Comparison of ENCODE assay signal across 1 cellular context in the genomic region with DNA sequence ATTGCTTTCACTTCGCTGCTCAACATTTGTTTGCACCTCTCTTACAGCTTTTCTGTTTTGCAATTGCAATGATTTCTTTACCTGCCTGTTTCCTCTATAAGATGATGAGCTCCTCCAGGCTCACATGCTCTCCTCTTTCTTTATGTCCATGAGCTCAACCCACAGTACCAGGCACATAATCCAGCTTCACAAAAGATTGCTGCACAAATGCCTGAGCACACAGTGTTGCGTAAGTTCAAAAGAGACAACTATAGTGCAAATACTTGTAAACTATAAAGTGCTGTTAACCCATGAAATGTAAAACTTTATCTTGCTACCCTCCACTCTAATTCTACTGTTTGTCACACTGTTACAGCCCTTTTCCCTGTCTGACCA.
A peak's percentile ranks its signal among the peaks of the same experiment; 100 is the strongest.
TF ChIP-seq lines count a peak whose summit lies in the region.

No MANE protein-coding gene starts in this region.

TF ChIP-seq in HepG2, 621 proteins besides CTCF, POLR2A, EP300 and RAD21 (continued from another document and continues in another):
- TF ChIP-seq, protein P1, sequence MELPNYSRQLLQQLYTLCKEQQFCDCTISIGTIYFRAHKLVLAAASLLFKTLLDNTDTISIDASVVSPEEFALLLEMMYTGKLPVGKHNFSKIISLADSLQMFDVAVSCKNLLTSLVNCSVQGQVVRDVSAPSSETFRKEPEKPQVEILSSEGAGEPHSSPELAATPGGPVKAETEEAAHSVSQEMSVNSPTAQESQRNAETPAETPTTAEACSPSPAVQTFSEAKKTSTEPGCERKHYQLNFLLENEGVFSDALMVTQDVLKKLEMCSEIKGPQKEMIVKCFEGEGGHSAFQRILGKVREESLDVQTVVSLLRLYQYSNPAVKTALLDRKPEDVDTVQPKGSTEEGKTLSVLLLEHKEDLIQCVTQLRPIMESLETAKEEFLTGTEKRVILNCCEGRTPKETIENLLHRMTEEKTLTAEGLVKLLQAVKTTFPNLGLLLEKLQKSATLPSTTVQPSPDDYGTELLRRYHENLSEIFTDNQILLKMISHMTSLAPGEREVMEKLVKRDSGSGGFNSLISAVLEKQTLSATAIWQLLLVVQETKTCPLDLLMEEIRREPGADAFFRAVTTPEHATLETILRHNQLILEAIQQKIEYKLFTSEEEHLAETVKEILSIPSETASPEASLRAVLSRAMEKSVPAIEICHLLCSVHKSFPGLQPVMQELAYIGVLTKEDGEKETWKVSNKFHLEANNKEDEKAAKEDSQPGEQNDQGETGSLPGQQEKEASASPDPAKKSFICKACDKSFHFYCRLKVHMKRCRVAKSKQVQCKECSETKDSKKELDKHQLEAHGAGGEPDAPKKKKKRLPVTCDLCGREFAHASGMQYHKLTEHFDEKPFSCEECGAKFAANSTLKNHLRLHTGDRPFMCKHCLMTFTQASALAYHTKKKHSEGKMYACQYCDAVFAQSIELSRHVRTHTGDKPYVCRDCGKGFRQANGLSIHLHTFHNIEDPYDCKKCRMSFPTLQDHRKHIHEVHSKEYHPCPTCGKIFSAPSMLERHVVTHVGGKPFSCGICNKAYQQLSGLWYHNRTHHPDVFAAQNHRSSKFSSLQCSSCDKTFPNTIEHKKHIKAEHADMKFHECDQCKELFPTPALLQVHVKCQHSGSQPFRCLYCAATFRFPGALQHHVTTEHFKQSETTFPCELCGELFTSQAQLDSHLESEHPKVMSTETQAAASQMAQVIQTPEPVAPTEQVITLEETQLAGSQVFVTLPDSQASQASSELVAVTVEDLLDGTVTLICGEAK (IDR thresholded peaks at IDR 0.05), result no peak
- TF ChIP-seq, protein P1 (CRISPR knock-in tag; IDR thresholded peaks at IDR 0.05), result no peak
- no peak for TF ChIP-seq ZNF280B (CRISPR knock-in tag; IDR thresholded peaks at IDR 0.05; ENCODE audit: borderline replicate concordance)
- TF ChIP-seq KDM6A (CRISPR knock-in tag; IDR thresholded peaks at IDR 0.05; ENCODE audit: low read depth), result no peak
- TF ChIP-seq IKZF4 (CRISPR knock-in tag; IDR thresholded peaks at IDR 0.05; ENCODE audit: borderline replicate concordance, low read depth, not compliant biosample characterization), result no peak
- no peak for TF ChIP-seq ZNF274 (CRISPR knock-in tag; IDR thresholded peaks at IDR 0.05)
- TF ChIP-seq, protein P2, sequence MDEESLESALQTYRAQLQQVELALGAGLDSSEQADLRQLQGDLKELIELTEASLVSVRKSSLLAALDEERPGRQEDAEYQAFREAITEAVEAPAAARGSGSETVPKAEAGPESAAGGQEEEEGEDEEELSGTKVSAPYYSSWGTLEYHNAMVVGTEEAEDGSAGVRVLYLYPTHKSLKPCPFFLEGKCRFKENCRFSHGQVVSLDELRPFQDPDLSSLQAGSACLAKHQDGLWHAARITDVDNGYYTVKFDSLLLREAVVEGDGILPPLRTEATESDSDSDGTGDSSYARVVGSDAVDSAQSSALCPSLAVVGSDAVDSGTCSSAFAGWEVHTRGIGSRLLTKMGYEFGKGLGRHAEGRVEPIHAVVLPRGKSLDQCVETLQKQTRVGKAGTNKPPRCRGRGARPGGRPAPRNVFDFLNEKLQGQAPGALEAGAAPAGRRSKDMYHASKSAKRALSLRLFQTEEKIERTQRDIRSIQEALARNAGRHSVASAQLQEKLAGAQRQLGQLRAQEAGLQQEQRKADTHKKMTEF (CRISPR knock-in tag; IDR thresholded peaks at IDR 0.05), result peak; percentile 29; the same call in 1 of the 2 replicates
- no peak for TF ChIP-seq JDP2 (CRISPR knock-in tag; IDR thresholded peaks at IDR 0.05; ENCODE audit: borderline replicate concordance)
- no peak for TF ChIP-seq TBX3 (IDR thresholded peaks at IDR 0.05; ENCODE audit: borderline replicate concordance)
- no peak for TF ChIP-seq JUNB (CRISPR knock-in tag; IDR thresholded peaks at IDR 0.05; ENCODE audit: borderline replicate concordance)
- no peak for TF ChIP-seq KLF6 (CRISPR knock-in tag; IDR thresholded peaks at IDR 0.05)
- TF ChIP-seq KDM5A (IDR thresholded peaks at IDR 0.05; ENCODE audit: borderline replicate concordance, low read length), result no peak
- no peak for TF ChIP-seq DPF2 (CRISPR knock-in tag; IDR thresholded peaks at IDR 0.05; ENCODE audit: borderline replicate concordance, low read depth)
- TF ChIP-seq NKX3-1 (CRISPR knock-in tag; IDR thresholded peaks at IDR 0.05), result no peak
- no peak for TF ChIP-seq ZBTB44 (CRISPR knock-in tag; IDR thresholded peaks at IDR 0.05)
- TF ChIP-seq CEBPB (IDR thresholded peaks at IDR 0.05; ENCODE audit: borderline replicate concordance, low read depth, low read length), result peak; percentile 95
- no peak; the same call in 1 of the 2 replicates for TF ChIP-seq HDAC1 (CRISPR knock-in tag; IDR thresholded peaks at IDR 0.05)
- TF ChIP-seq, protein P3, sequence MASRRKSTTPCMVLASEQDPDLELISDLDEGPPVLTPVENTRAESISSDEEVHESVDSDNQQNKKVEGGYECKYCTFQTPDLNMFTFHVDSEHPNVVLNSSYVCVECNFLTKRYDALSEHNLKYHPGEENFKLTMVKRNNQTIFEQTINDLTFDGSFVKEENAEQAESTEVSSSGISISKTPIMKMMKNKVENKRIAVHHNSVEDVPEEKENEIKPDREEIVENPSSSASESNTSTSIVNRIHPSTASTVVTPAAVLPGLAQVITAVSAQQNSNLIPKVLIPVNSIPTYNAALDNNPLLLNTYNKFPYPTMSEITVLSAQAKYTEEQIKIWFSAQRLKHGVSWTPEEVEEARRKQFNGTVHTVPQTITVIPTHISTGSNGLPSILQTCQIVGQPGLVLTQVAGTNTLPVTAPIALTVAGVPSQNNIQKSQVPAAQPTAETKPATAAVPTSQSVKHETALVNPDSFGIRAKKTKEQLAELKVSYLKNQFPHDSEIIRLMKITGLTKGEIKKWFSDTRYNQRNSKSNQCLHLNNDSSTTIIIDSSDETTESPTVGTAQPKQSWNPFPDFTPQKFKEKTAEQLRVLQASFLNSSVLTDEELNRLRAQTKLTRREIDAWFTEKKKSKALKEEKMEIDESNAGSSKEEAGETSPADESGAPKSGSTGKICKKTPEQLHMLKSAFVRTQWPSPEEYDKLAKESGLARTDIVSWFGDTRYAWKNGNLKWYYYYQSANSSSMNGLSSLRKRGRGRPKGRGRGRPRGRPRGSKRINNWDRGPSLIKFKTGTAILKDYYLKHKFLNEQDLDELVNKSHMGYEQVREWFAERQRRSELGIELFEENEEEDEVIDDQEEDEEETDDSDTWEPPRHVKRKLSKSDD (CRISPR knock-in tag; IDR thresholded peaks at IDR 0.05; ENCODE audit: low read depth), result 0 out of 2 replicates have a peak, but pooled peaks have one; percentile 62
- TF ChIP-seq SOX13 (IDR thresholded peaks at IDR 0.05), result no peak
- peak in 1 of 2 experiments; percentile 81; a peak in 2 of 4 replicates for TF ChIP-seq SOX13 (CRISPR knock-in tag; conservative IDR thresholded peaks at IDR 0.05 in 1 of 2, IDR thresholded peaks at IDR 0.05 in 1 of 2)
- no peak for TF ChIP-seq ZEB1 (IDR thresholded peaks at IDR 0.05; ENCODE audit: insufficient replicate concordance, low read depth)
- TF ChIP-seq HCFC1 (IDR thresholded peaks at IDR 0.05; ENCODE audit: low read depth, low read length), result no peak
- no peak for TF ChIP-seq ZBTB8A (CRISPR knock-in tag; IDR thresholded peaks at IDR 0.05; ENCODE audit: borderline replicate concordance, low read depth)
- no peak for TF ChIP-seq FOXP1 (IDR thresholded peaks at IDR 0.05)
- peak; percentile 14; the same call in 1 of the 2 replicates for TF ChIP-seq FOXP1 (CRISPR knock-in tag; IDR thresholded peaks at IDR 0.05)
- TF ChIP-seq, protein P4, sequence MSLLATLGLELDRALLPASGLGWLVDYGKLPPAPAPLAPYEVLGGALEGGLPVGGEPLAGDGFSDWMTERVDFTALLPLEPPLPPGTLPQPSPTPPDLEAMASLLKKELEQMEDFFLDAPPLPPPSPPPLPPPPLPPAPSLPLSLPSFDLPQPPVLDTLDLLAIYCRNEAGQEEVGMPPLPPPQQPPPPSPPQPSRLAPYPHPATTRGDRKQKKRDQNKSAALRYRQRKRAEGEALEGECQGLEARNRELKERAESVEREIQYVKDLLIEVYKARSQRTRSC (CRISPR knock-in tag; IDR thresholded peaks at IDR 0.05; ENCODE audit: low read depth), result no peak
- TF ChIP-seq REPIN1 (CRISPR knock-in tag; IDR thresholded peaks at IDR 0.05; ENCODE audit: borderline replicate concordance, low read depth), result no peak; the same call in 1 of the 2 replicates
- TF ChIP-seq BORCS8-MEF2B (CRISPR knock-in tag; IDR thresholded peaks at IDR 0.05), result 0 out of 2 replicates have a peak, but pooled peaks have one; percentile 27
- TF ChIP-seq TBX2 (CRISPR knock-in tag; IDR thresholded peaks at IDR 0.05; ENCODE audit: borderline replicate concordance), result no peak
- no peak for TF ChIP-seq NR2C2 (CRISPR knock-in tag; IDR thresholded peaks at IDR 0.05; ENCODE audit: borderline replicate concordance)
- TF ChIP-seq SRF (IDR thresholded peaks at IDR 0.05; ENCODE audit: low read depth, low read length), result no peak
- TF ChIP-seq IRF2 (CRISPR knock-in tag; IDR thresholded peaks at IDR 0.05), result no peak
- no peak for TF ChIP-seq KDM3A (CRISPR knock-in tag; IDR thresholded peaks at IDR 0.05; ENCODE audit: low read depth)
- TF ChIP-seq MAX (IDR thresholded peaks at IDR 0.05), result no peak; the same call in 1 of the 2 replicates
- no peak for TF ChIP-seq LCORL (IDR thresholded peaks at IDR 0.05)
- 0 out of 2 replicates have a peak, but pooled peaks have one; percentile 6 for TF ChIP-seq LCORL (CRISPR knock-in tag; IDR thresholded peaks at IDR 0.05)
- no peak for TF ChIP-seq ZNF552 (CRISPR knock-in tag; IDR thresholded peaks at IDR 0.05; ENCODE audit: borderline replicate concordance)
- TF ChIP-seq ZNF766 (CRISPR knock-in tag; IDR thresholded peaks at IDR 0.05; ENCODE audit: borderline replicate concordance), result no peak
- TF ChIP-seq CEBPG (CRISPR knock-in tag; IDR thresholded peaks at IDR 0.05), result peak; percentile 93
- no peak for TF ChIP-seq ZNF549 (CRISPR knock-in tag; IDR thresholded peaks at IDR 0.05)
- TF ChIP-seq ZBTB3 (CRISPR knock-in tag; IDR thresholded peaks at IDR 0.05; ENCODE audit: borderline replicate concordance, low read depth), result 0 out of 2 replicates have a peak, but pooled peaks have one; percentile 34
- TF ChIP-seq FUBP1 (CRISPR knock-in tag; IDR thresholded peaks at IDR 0.05; ENCODE audit: borderline replicate concordance), result no peak
- TF ChIP-seq HMG20A (CRISPR knock-in tag; IDR thresholded peaks at IDR 0.05; ENCODE audit: borderline replicate concordance), result peak; percentile 59; the same call in 1 of the 2 replicates
- no peak for TF ChIP-seq CC2D1A (CRISPR knock-in tag; IDR thresholded peaks at IDR 0.05)
